In the genomic region with DNA sequence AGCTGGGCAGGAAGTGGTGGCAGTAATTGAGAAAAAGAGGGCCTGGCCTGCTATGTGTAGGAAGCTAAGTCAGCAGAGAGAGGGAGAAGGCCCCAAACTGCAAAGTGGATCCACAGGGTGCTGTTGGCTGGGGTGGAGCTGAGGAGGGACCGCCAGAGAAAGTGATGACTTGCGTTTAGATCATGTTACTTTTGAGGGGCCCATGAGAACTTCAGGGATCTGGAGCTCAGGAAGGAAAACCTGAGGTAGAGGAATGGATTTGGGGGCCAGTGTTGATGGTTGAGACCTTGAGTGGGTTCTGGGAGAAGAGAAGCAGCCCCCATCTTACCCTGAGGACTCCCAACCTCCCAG, we compare ENCODE assay signal across 17 cellular contexts.
A peak's percentile ranks its signal among the peaks of the same experiment; 100 is the strongest.
DNase-seq lines count a peak whose midpoint lies in the region; ATAC-seq and TF ChIP-seq lines count a peak whose summit lies in the region.
"Had no signal": no experiment of that assay in that cellular context is flagged by ENCODE, and none has a peak within 500 bp of the region (broad histone marks: within the 10 kb centered on the region; RNA-seq: fewer than 3 reads in every experiment).

No MANE protein-coding gene starts in this region.

- no peak for TF ChIP-seq CTCF in brain (conservative IDR thresholded peaks at IDR 0.05)
- TF ChIP-seq CTCF in transverse colon (IDR thresholded peaks at IDR 0.05): no peak

- no peaks in the 10 kb centered on the region for H3K9me3 ChIP-seq in transverse colon
- H3K9me3 ChIP-seq: Caco-2 had no signal

- H3K27me3 Mint-ChIP-seq in activated CD8-positive, alpha-beta memory T cell treated with anti-CD3 and anti-CD28 coated beads, Interleukin-2, amount 10 ng/mL, durations not matched to agents 7 days and 5 days: peaks cover 31% of the 10 kb centered on the region
- H3K27me3 Mint-ChIP-seq in brain: peaks cover 12% of the 10 kb centered on the region
- peaks cover 38% of the 10 kb centered on the region for H3K27me3 Mint-ChIP-seq in stimulated activated memory B cell treated with anti-CD40 and anti-IgM and Interleukin-4, amounts not matched to agents 10 μg/mL and 1 μg/mL and 100 μg/mL, for 72 hours

- in situ Hi-C loops in transverse colon (cut with MboI; ENCODE audit: low pct_ligation_motif_present in 1 of 4, low pct_unique_long_range_greater_than_20kb in 1 of 4, low sequenced_read_pairs in 3 of 4): no loop called here

- no peaks in the 10 kb centered on the region for H3K9me3 Mint-ChIP-seq in activated CD8-positive, alpha-beta memory T cell treated with anti-CD3 and anti-CD28 coated beads, Interleukin-2, amount 10 ng/mL, durations not matched to agents 7 days and 5 days (ENCODE audit: low read depth)
- H3K9me3 Mint-ChIP-seq in brain: peaks cover 7 to 15% (median 13%) of the 10 kb centered on the region in 5 experiments
- H3K9me3 Mint-ChIP-seq in stimulated activated memory B cell treated with anti-CD40 and anti-IgM and Interleukin-4, amounts not matched to agents 10 μg/mL and 1 μg/mL and 100 μg/mL, for 72 hours: peaks cover 6% of the 10 kb centered on the region
- H3K9me3 Mint-ChIP-seq: immature natural killer cell had no signal

- peaks cover 0 to 24% (median 4%) of the 10 kb centered on the region in 4 donors for H3K4me1 ChIP-seq in transverse colon
- H3K4me1 ChIP-seq: Caco-2 had no signal

- H3K36me3 ChIP-seq in transverse colon: no peaks in the 10 kb centered on the region

- WGBS in transverse colon (ENCODE audit: low coverage in 1 of 2), 2 donors: 88 to 100% methylated on average over 2 of the region's 2 CpGs

- H3K4me3 Mint-ChIP-seq in activated CD8-positive, alpha-beta memory T cell treated with anti-CD3 and anti-CD28 coated beads, Interleukin-2, amount 10 ng/mL, durations not matched to agents 7 days and 5 days: no peak overlapping the region
- no peak overlapping the region for H3K4me3 Mint-ChIP-seq in brain
- no peak overlapping the region for H3K4me3 Mint-ChIP-seq in stimulated activated memory B cell treated with anti-CD40 and anti-IgM and Interleukin-4, amounts not matched to agents 10 μg/mL and 1 μg/mL and 100 μg/mL, for 72 hours
- H3K4me3 Mint-ChIP-seq: immature natural killer cell had no signal

- H3K27me3 ChIP-seq in transverse colon: no peaks in the 10 kb centered on the region
- H3K27me3 ChIP-seq: foreskin keratinocyte had no signal

- intact Hi-C loops in transverse colon (cut with DNase I; ENCODE audit: low total_unique reads): no loop called here

- CTCF ChIA-PET in activated CD8-positive, alpha-beta memory T cell treated with anti-CD3 and anti-CD28 coated beads, Interleukin-2, amount 10 ng/mL, durations not matched to agents 7 days and 5 days (lab: Charles Lee): no interaction called here

- H3K27ac ChIP-seq in transverse colon: peak overlapping the region in 3 of 4 donors; percentile 56 to 66 (median 63)
- H3K27ac ChIP-seq: foreskin keratinocyte had no signal

- no peaks in the 10 kb centered on the region for H3K4me1 Mint-ChIP-seq in activated CD8-positive, alpha-beta memory T cell treated with anti-CD3 and anti-CD28 coated beads, Interleukin-2, amount 10 ng/mL, durations not matched to agents 7 days and 5 days
- peaks cover 39% of the 10 kb centered on the region for H3K4me1 Mint-ChIP-seq in brain
- H3K4me1 Mint-ChIP-seq in stimulated activated memory B cell treated with anti-CD40 and anti-IgM and Interleukin-4, amounts not matched to agents 10 μg/mL and 1 μg/mL and 100 μg/mL, for 72 hours: no peaks in the 10 kb centered on the region
- H3K4me1 Mint-ChIP-seq: immature natural killer cell had no signal

- no peak overlapping the region for H3K4me3 ChIP-seq in transverse colon

- TF ChIP-seq POLR2A in transverse colon (IDR thresholded peaks at IDR 0.05): no peak

- TF ChIP-seq EP300 in transverse colon (IDR thresholded peaks at IDR 0.05; ENCODE audit: low read depth): no peak

- ATAC-seq in activated CD8-positive, alpha-beta memory T cell treated with anti-CD3 and anti-CD28 coated beads, Interleukin-2, amount 10 ng/mL, durations not matched to agents 7 days and 5 days: no peak
- no peak for ATAC-seq in stimulated activated memory B cell treated with anti-CD40 and anti-IgM and Interleukin-4, amounts not matched to agents 10 μg/mL and 1 μg/mL and 100 μg/mL, for 72 hours
- ATAC-seq in HG03442 (IDR thresholded peaks at IDR 0.05; ENCODE audit: unreplicated experiment): no peak

- H3K36me3 Mint-ChIP-seq in activated CD8-positive, alpha-beta memory T cell treated with anti-CD3 and anti-CD28 coated beads, Interleukin-2, amount 10 ng/mL, durations not matched to agents 7 days and 5 days: no peaks in the 10 kb centered on the region
- no peaks in the 10 kb centered on the region for H3K36me3 Mint-ChIP-seq in brain
- no peaks in the 10 kb centered on the region for H3K36me3 Mint-ChIP-seq in stimulated activated memory B cell treated with anti-CD40 and anti-IgM and Interleukin-4, amounts not matched to agents 10 μg/mL and 1 μg/mL and 100 μg/mL, for 72 hours
- H3K36me3 Mint-ChIP-seq: immature natural killer cell had no signal

- H3K27ac Mint-ChIP-seq in activated CD8-positive, alpha-beta memory T cell treated with anti-CD3 and anti-CD28 coated beads, Interleukin-2, amount 10 ng/mL, durations not matched to agents 7 days and 5 days: no peak overlapping the region
- H3K27ac Mint-ChIP-seq in brain: peak overlapping the region; percentile 41 to 91 (median 65)
- no peak overlapping the region for H3K27ac Mint-ChIP-seq in stimulated activated memory B cell treated with anti-CD40 and anti-IgM and Interleukin-4, amounts not matched to agents 10 μg/mL and 1 μg/mL and 100 μg/mL, for 72 hours
- H3K27ac Mint-ChIP-seq: immature natural killer cell had no signal

- DNase-seq in activated CD8-positive, alpha-beta memory T cell treated with anti-CD3 and anti-CD28 coated beads for 24 hours: peak; percentile 33
- no peak for DNase-seq in activated CD8-positive, alpha-beta memory T cell treated with anti-CD3 and anti-CD28 coated beads, Interleukin-2, amount 10 ng/mL, durations not matched to agents 7 days and 5 days
- peak; percentile 41 for DNase-seq in mesenteric fat pad (ENCODE audit: low spot score)
- DNase-seq in transverse colon: no peak
- DNase-seq in A172 (ENCODE audit: low spot score): no peak
- DNase-seq: activated naive CD4-positive, alpha-beta T cell treated with Interleukin-2 at 50 U/mL for 16 hours; Caco-2; immature natural killer cell; midbrain; NCI-H187 treated with DMSO at 0.1 percent for 48 hours; NCI-H524 treated with DMSO at 0.1 percent for 48 hours; occipital lobe; OCI-M1 had no signal

Comparison
In these comparisons a context has a peak if more than half of its experiments do, and no peak if none do; other contexts are left out.
1. DNase-seq: peak in activated CD8-positive, alpha-beta memory T cell treated with anti-CD3 and anti-CD28 coated beads for 24 hours (single experiment) and mesenteric fat pad (single experiment); none in activated CD8-positive, alpha-beta memory T cell treated with anti-CD3 and anti-CD28 coated beads, Interleukin-2, amount 10 ng/mL, durations not matched to agents 7 days and 5 days (single experiment), transverse colon (single experiment) and A172 (single experiment).
2. H3K27ac Mint-ChIP-seq: peak in brain (5 of 5); none in activated CD8-positive, alpha-beta memory T cell treated with anti-CD3 and anti-CD28 coated beads, Interleukin-2, amount 10 ng/mL, durations not matched to agents 7 days and 5 days (single experiment) and stimulated activated memory B cell treated with anti-CD40 and anti-IgM and Interleukin-4, amounts not matched to agents 10 μg/mL and 1 μg/mL and 100 μg/mL, for 72 hours (single experiment).